12 cellular contexts compared by ENCODE assay signal in genomic region chr12:56676851-56677601, GRCh38. TPM values are rescaled to one million over a fixed set of nuclear protein-coding genes. Genes with fewer than 3 reads are reported as not detected.
A peak's percentile ranks its signal among the peaks of the same experiment; 100 is the strongest.
DNase-seq lines count a peak whose midpoint lies in the region; ATAC-seq and TF ChIP-seq lines count a peak whose summit lies in the region.
"Had no signal": no experiment of that assay in that cellular context is flagged by ENCODE, and none has a peak within 500 bp of the region (broad histone marks: within the 10 kb centered on the region; RNA-seq: fewer than 3 reads in every experiment).

No MANE protein-coding gene starts in this region.

- no peaks in the 10 kb centered on the region for H3K27me3 ChIP-seq in CD8-positive, alpha-beta memory T cell (ENCODE audit: insufficient read depth, low read length, poor library complexity, severe bottlenecking)
- H3K27me3 ChIP-seq: right lobe of liver had no signal

- no peak for TF ChIP-seq CTCF in 22Rv1 (IDR thresholded peaks at IDR 0.05)
- TF ChIP-seq CTCF in WTC11 (IDR thresholded peaks at IDR 0.05), result no peak

- H3K4me1 ChIP-seq in CD8-positive, alpha-beta memory T cell (ENCODE audit: insufficient read depth, low read length), result peaks cover 62% of the 10 kb centered on the region

- no peaks in the 10 kb centered on the region for H3K9me3 ChIP-seq in CD8-positive, alpha-beta memory T cell (ENCODE audit: low read length)
- H3K9me3 ChIP-seq: right lobe of liver had no signal

- H3K9me3 Mint-ChIP-seq in CD8-positive, alpha-beta memory T cell, result no peaks in the 10 kb centered on the region
- H3K9me3 Mint-ChIP-seq in WTC11, result no peaks in the 10 kb centered on the region

- H3K4me3 Mint-ChIP-seq in CD8-positive, alpha-beta memory T cell, result peak overlapping the region in 5 of 7 donors; percentile 8 to 40 (median 13)
- H3K4me3 Mint-ChIP-seq in WTC11, result no peak overlapping the region

- no peak for ATAC-seq in WTC11
- ATAC-seq in left lobe of liver, result peak; percentile 11
- ATAC-seq in GM21619 (IDR thresholded peaks at IDR 0.05; ENCODE audit: unreplicated experiment), result no peak
- ATAC-seq in GM18861 (IDR thresholded peaks at IDR 0.05; ENCODE audit: unreplicated experiment), result no peak
- ATAC-seq: right lobe of liver had no signal

- peaks cover 60 to 82% (median 72%) of the 10 kb centered on the region in 3 donors for H3K4me1 Mint-ChIP-seq in CD8-positive, alpha-beta memory T cell
- peaks cover 27% of the 10 kb centered on the region for H3K4me1 Mint-ChIP-seq in WTC11

- H3K27ac ChIP-seq in 22Rv1, result 0 out of 2 replicates have a peak overlapping the region, but pooled peaks have one; percentile 0
- H3K27ac ChIP-seq in CD8-positive, alpha-beta memory T cell (ENCODE audit: low read depth, low read length), result no peak overlapping the region
- H3K27ac ChIP-seq: right lobe of liver had no signal

- H3K27me3 Mint-ChIP-seq in CD8-positive, alpha-beta memory T cell, result no peaks in the 10 kb centered on the region
- H3K27me3 Mint-ChIP-seq in WTC11 (ENCODE audit: low read depth), result no peaks in the 10 kb centered on the region

- DNase-seq in CD8-positive, alpha-beta memory T cell, result no peak
- DNase-seq in WTC11 (ENCODE audit: low spot score) (no peak), left lobe of liver (ENCODE audit: low spot score) (peak; percentile 40), iPS-NIHi11 (ENCODE audit: low spot score) (no peak), putamen (ENCODE audit: low spot score) (no peak)
- DNase-seq: C1 segment of cervical spinal cord, H7, RPMI8226 had no signal

- peaks cover 0 to 50% (median 5%) of the 10 kb centered on the region in 3 donors for H3K36me3 Mint-ChIP-seq in CD8-positive, alpha-beta memory T cell
- peaks cover 35% of the 10 kb centered on the region for H3K36me3 Mint-ChIP-seq in WTC11

- POLR2A ChIA-PET in CD8-positive, alpha-beta memory T cell (lab: Charles Lee), result interaction anchor here (0.7 to 3.2 kb wide), 3 partner anchors 11 to 16 kb away, joined by 4 to 17 read pairs (median 8); partner anchors contain the start of gene PTGES3
- POLR2A ChIA-PET in WTC11 (lab: Charles Lee), result interaction anchor here (0.6 to 1.2 kb wide), 4 partner anchors 40 to 430 kb away, joined by 3 to 5 read pairs (median 3); partner anchors contain the start of gene NACA

- peaks cover 18% of the 10 kb centered on the region for H3K36me3 ChIP-seq in CD8-positive, alpha-beta memory T cell (ENCODE audit: insufficient read depth, low read length)

- CTCF ChIA-PET in CD8-positive, alpha-beta memory T cell (lab: Charles Lee), result interaction anchor here (1.0 to 2.8 kb wide), 4 partner anchors 9 to 39 kb away, joined by 3 to 7 read pairs (median 3); partner anchors contain the start of gene PTGES3
- CTCF ChIA-PET in WTC11 (lab: Charles Lee), result interaction anchor here (1.8 kb wide), 1 partner anchor 40 kb away, joined by 12 read pairs; no protein-coding TSS in a partner anchor

- H3K27ac Mint-ChIP-seq in CD8-positive, alpha-beta memory T cell, result peak overlapping the region in 5 of 8 donors; percentile 11 to 96 (median 55)
- H3K27ac Mint-ChIP-seq in WTC11, result no peak overlapping the region

- H3K4me3 ChIP-seq in CD8-positive, alpha-beta memory T cell (ENCODE audit: low read length), result no peak overlapping the region
- H3K4me3 ChIP-seq: right lobe of liver had no signal

TF ChIP-seq in WTC11, 78 proteins besides CTCF, POLR2A, EP300 and RAD21:
- TF ChIP-seq ZNF121 (CRISPR knock-in tag; IDR thresholded peaks at IDR 0.05) (0 out of 2 replicates have a peak, but pooled peaks have one; percentile 4), NR2C2 (CRISPR knock-in tag; IDR thresholded peaks at IDR 0.05) (no peak), RELA (CRISPR knock-in tag; IDR thresholded peaks at IDR 0.05; ENCODE audit: borderline replicate concordance) (no peak)
- TF ChIP-seq, protein P1, sequence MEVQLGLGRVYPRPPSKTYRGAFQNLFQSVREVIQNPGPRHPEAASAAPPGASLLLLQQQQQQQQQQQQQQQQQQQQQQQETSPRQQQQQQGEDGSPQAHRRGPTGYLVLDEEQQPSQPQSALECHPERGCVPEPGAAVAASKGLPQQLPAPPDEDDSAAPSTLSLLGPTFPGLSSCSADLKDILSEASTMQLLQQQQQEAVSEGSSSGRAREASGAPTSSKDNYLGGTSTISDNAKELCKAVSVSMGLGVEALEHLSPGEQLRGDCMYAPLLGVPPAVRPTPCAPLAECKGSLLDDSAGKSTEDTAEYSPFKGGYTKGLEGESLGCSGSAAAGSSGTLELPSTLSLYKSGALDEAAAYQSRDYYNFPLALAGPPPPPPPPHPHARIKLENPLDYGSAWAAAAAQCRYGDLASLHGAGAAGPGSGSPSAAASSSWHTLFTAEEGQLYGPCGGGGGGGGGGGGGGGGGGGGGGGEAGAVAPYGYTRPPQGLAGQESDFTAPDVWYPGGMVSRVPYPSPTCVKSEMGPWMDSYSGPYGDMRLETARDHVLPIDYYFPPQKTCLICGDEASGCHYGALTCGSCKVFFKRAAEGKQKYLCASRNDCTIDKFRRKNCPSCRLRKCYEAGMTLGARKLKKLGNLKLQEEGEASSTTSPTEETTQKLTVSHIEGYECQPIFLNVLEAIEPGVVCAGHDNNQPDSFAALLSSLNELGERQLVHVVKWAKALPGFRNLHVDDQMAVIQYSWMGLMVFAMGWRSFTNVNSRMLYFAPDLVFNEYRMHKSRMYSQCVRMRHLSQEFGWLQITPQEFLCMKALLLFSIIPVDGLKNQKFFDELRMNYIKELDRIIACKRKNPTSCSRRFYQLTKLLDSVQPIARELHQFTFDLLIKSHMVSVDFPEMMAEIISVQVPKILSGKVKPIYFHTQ (CRISPR knock-in tag; IDR thresholded peaks at IDR 0.05), result no peak
- TF ChIP-seq, protein P2, sequence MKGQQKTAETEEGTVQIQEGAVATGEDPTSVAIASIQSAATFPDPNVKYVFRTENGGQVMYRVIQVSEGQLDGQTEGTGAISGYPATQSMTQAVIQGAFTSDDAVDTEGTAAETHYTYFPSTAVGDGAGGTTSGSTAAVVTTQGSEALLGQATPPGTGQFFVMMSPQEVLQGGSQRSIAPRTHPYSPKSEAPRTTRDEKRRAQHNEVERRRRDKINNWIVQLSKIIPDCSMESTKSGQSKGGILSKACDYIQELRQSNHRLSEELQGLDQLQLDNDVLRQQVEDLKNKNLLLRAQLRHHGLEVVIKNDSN (CRISPR knock-in tag; IDR thresholded peaks at IDR 0.05), result no peak
TF ChIP-seq in WTC11: peak in this region for 1.

RNA-seq across cellular contexts. Expression of gene PTGES3, which starts 11.1 kb away (rescaled TPM):
- 100 to 1,000 TPM; 431 to 437 TPM for total RNA-seq in CD8-positive, alpha-beta memory T cell
- 242 TPM for polyA plus RNA-seq in CD8-positive, alpha-beta memory T cell
- total RNA-seq in WTC11 (2021), result 394 to 436 TPM (median 420 TPM) in 3 replicates
- 72.1 TPM for total RNA-seq in left lobe of liver

RNA-seq across cellular contexts. Expression of gene ATP5F1B, which starts 31.2 kb away (rescaled TPM):
- total RNA-seq in CD8-positive, alpha-beta memory T cell, result 100 to 1,000 TPM; 925 to 960 TPM
- polyA plus RNA-seq in CD8-positive, alpha-beta memory T cell, result 828 TPM
- total RNA-seq in WTC11 (2021), result 971 to 1,064 TPM (median 1,005 TPM) in 3 replicates
- 344 TPM for total RNA-seq in left lobe of liver

RNA-seq across cellular contexts. Expression of gene BAZ2A, which starts 46.9 kb away (rescaled TPM):
- 10 to 100 TPM; 87.3 to 89.1 TPM for total RNA-seq in CD8-positive, alpha-beta memory T cell
- polyA plus RNA-seq in CD8-positive, alpha-beta memory T cell, result 36.4 TPM
- total RNA-seq in WTC11 (2021), result 103 to 114 TPM (median 108 TPM) in 3 replicates
- total RNA-seq in left lobe of liver, result 32.2 TPM

RNA-seq across cellular contexts. Expression of gene NACA, which starts 48.1 kb away (rescaled TPM):
- 1,000 to 10,000 TPM in 1 of 2 experiments, 100 to 1,000 TPM in 1; 957 to 1,017 TPM for total RNA-seq in CD8-positive, alpha-beta memory T cell
- polyA plus RNA-seq in CD8-positive, alpha-beta memory T cell, result 1,079 TPM
- total RNA-seq in WTC11 (2021), result 987 to 1,052 TPM (median 1,025 TPM) in 3 replicates
- total RNA-seq in left lobe of liver, result 223 TPM
